ENCODE assay signal across 1 cellular context in genomic region chr2:27185331-27186026, GRCh38.
A peak's percentile ranks its signal among the peaks of the same experiment; 100 is the strongest.
TF ChIP-seq lines count a peak whose summit lies in the region.

No MANE protein-coding gene starts in this region.

TF ChIP-seq in GM12878, 131 proteins besides CTCF, POLR2A, EP300 and RAD21:
- TF ChIP-seq SPI1 (IDR thresholded peaks at IDR 0.05; ENCODE audit: borderline replicate concordance, insufficient read depth, low read depth, low read length), result peak; percentile 27; the same call in 1 of the 2 replicates
- no peak for TF ChIP-seq CHD1 (IDR thresholded peaks at IDR 0.05; ENCODE audit: low read depth, low read length)
- TF ChIP-seq BHLHE40 (IDR thresholded peaks at IDR 0.05; ENCODE audit: borderline replicate concordance in 1 of 2, low read depth in 2 of 2, low read length in 1 of 2), result no peak
- no peak for TF ChIP-seq PAX8 (IDR thresholded peaks at IDR 0.05)
